10 cellular contexts compared by ENCODE assay signal in the genomic region with DNA sequence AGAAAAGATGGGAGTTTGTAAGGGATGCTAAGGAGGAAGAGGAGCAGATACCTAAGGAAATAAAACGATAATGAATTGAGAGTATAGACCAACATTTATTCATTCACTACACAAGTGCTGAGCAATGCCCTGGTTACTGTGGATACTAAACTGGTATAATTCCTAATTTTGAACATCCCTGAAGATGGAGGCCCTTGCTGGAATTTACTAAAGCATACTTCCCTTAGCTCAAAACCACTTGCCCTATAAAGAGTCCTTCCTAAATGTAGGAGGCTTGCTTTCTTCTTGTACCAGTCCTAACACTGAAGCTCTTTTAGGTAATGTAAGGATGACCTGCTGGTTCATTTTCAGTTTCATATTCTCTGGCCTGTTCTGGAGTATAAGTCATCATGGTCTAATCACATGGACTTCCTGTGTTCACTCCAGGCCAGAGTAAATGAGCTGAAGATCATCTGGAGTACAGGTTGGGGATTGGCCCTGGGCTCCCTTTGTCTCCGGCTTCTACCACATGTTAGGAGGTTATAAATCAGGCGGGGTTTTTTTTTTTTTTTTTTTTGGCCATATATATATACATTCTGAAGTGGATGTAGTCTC. TPM values are rescaled to one million over a fixed set of nuclear protein-coding genes. Genes with fewer than 3 reads are reported as not detected.
DNase-seq lines count a peak whose midpoint lies in the region; ATAC-seq and TF ChIP-seq lines count a peak whose summit lies in the region.
"Had no signal": no experiment of that assay in that cellular context is flagged by ENCODE, and none has a peak within 500 bp of the region (broad histone marks: within the 10 kb centered on the region; RNA-seq: fewer than 3 reads in every experiment).

No MANE protein-coding gene starts in this region.

- ATAC-seq in GM21360 (IDR thresholded peaks at IDR 0.05; ENCODE audit: unreplicated experiment) = peak; percentile 68
- ATAC-seq in HG03432 (IDR thresholded peaks at IDR 0.05; ENCODE audit: unreplicated experiment) = peak; percentile 79

- peak overlapping the region in 1 of 8 donors; percentile 9 for H3K27ac ChIP-seq in spleen

- no peaks in the 10 kb centered on the region for H3K9me3 Mint-ChIP-seq in nephron progenitor cell

- H3K36me3 ChIP-seq in spleen = no peaks in the 10 kb centered on the region

- no peak overlapping the region for H3K4me3 Mint-ChIP-seq in nephron progenitor cell

- 93 to 96% (median 95%) methylated on average over 3 of the region's 3 CpGs for WGBS in spleen, 5 donors

- TF ChIP-seq CTCF in GM12865 (IDR thresholded peaks at IDR 0.05; ENCODE audit: insufficient read depth, low read depth, low read length, missing control alignments) = no peak
- TF ChIP-seq CTCF in fibroblast of pulmonary artery (IDR thresholded peaks at IDR 0.05; ENCODE audit: low read length, missing control alignments) = no peak
- TF ChIP-seq CTCF in nephron progenitor cell (IDR thresholded peaks at IDR 0.05) = no peak
- no peak for TF ChIP-seq CTCF in spleen (IDR thresholded peaks at IDR 0.05 in 8 of 11, conservative IDR thresholded peaks at IDR 0.05 in 3 of 11)

- no peaks in the 10 kb centered on the region for H3K9me3 ChIP-seq in spleen

- H3K4me3 ChIP-seq in GM12865 (ENCODE audit: low read depth, low read length) (no peak overlapping the region), fibroblast of pulmonary artery (replicated peaks; ENCODE audit: low read depth, low read length) (no peak overlapping the region), spleen (no peak overlapping the region)

- no peaks in the 10 kb centered on the region for H3K4me1 Mint-ChIP-seq in nephron progenitor cell

- peaks cover 0 to 28% (median 19%) of the 10 kb centered on the region in 6 donors for H3K4me1 ChIP-seq in spleen

- TF ChIP-seq POLR2A in spleen (IDR thresholded peaks at IDR 0.05) = no peak

- H3K36me3 Mint-ChIP-seq in nephron progenitor cell (ENCODE audit: low read depth) = no peaks in the 10 kb centered on the region

- intact Hi-C loops in spleen (cut with DNase I; ENCODE audit: low total_unique reads) = no loop called here

- no peaks in the 10 kb centered on the region for H3K27me3 ChIP-seq in spleen (replicated peaks in 1 of 7)

- peaks cover 14% of the 10 kb centered on the region for H3K27me3 Mint-ChIP-seq in nephron progenitor cell (ENCODE audit: low read depth, poor library complexity)

- H3K27ac Mint-ChIP-seq in nephron progenitor cell = no peak overlapping the region

- DNase-seq in GM12865 (ENCODE audit: low read depth) = peak; percentile 74
- DNase-seq in fibroblast of pulmonary artery (ENCODE audit: low read depth) = peak; percentile 67
- no peak for DNase-seq in nephron progenitor cell
- no peak for DNase-seq in stimulated activated CD8-positive, alpha-beta memory T cell treated with anti-CD3 and anti-CD28 coated beads, Interleukin-4, amount 100 ng/mL, for 48 hours
- DNase-seq in spleen = no peak
- no peak for DNase-seq in activated T-cell treated with anti-CD3 and anti-CD28 coated beads, Interleukin-2, amount 50 U/mL, for 48 hours
- DNase-seq: DMS79 treated with DMSO at 0.1 percent for 48 hours, NCI-H774 had no signal

RNA-seq across cellular contexts. Expression of a gene that starts 40.1 kb away (rescaled TPM):
- 10 to 100 TPM; 29.2 to 67.9 (median 51.6) TPM for total RNA-seq in spleen
- 10 to 100 TPM in 2 of 3 donors, 1 to 10 TPM in 1; 8.2 to 14.5 (median 10.1) TPM for polyA plus RNA-seq in spleen

Comparison
In these comparisons a context has a peak if more than half of its experiments do, and no peak if none do; other contexts are left out.
1. DNase-seq: peak in GM12865 (single experiment) and fibroblast of pulmonary artery (single experiment); none in nephron progenitor cell (single experiment), stimulated activated CD8-positive, alpha-beta memory T cell treated with anti-CD3 and anti-CD28 coated beads, Interleukin-4, amount 100 ng/mL, for 48 hours (single experiment), spleen (single experiment) and activated T-cell treated with anti-CD3 and anti-CD28 coated beads, Interleukin-2, amount 50 U/mL, for 48 hours (0 of 2).